ENCODE assay signal across 8 cellular contexts in the genomic region with DNA sequence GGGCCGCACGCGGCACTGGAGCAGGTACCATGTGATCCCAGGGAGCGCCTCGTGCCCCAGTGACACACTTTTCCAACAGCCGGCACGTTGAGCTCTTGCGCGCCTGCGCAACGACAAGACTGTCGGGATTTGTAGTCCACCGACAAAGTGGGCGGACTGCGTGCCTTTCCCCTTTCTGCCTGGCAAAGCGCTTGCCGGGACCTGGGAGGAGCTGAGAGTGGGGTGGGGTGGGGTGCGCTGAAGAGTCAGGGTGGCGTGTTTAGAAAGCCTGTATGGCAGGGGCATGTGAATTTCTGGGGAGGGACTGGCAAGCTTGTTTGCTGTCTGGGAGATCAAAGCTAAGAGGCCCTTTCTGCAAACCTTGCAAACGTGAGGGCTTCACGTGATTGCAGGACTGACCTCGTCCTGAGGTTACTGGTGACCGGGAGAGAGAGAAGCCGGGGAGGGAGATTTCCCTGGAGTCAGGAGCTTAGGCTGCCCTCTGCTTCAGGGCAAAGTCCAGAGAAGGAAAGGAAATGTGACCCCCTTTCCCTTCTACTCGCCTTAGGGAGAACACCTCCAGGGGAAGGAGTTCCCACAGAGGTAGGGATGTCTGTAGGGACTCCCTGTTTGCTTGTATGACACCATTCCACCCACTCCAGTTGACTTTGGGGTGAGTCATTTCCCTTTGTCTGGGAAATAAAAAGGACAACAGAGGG. TPM values are rescaled to one million over a fixed set of nuclear protein-coding genes. Genes with fewer than 3 reads are reported as not detected.
DNase-seq lines count a peak whose midpoint lies in the region; ATAC-seq, FAIRE-seq and TF ChIP-seq lines count a peak whose summit lies in the region.

No MANE protein-coding gene starts in this region.

- peaks cover 16% of the 10 kb centered on the region for H3K36me3 Mint-ChIP-seq in activated naive CD4-positive, alpha-beta T cell treated with anti-CD3 and anti-CD28 coated beads, Interleukin-2, amount 10 ng/mL, durations not matched to agents 7 days and 5 days
- H3K36me3 Mint-ChIP-seq in neural progenitor cell, result peaks cover 4% of the 10 kb centered on the region

- TF ChIP-seq CTCF in A673 (conservative IDR thresholded peaks at IDR 0.05; ENCODE audit: low read depth, low read length), result no peak
- no peak for TF ChIP-seq CTCF in neural progenitor cell (IDR thresholded peaks at IDR 0.05)

- peak overlapping the region; percentile 67 for H3K4me2 ChIP-seq in neural progenitor cell

- H3K36me3 ChIP-seq in A673 (ENCODE audit: insufficient read depth, low read length, poor library complexity, severe bottlenecking), result no peaks in the 10 kb centered on the region
- no peaks in the 10 kb centered on the region for H3K36me3 ChIP-seq in neural progenitor cell

- peak; percentile 32 for ATAC-seq in GM19035 (IDR thresholded peaks at IDR 0.05; ENCODE audit: unreplicated experiment)
- peak; percentile 5 for ATAC-seq in stimulated activated naive CD8-positive, alpha-beta T cell treated with anti-CD3 and anti-CD28 coated beads, Interleukin-15, amount 100 ng/mL, for 72 hours

- H3K9me3 Mint-ChIP-seq in activated naive CD4-positive, alpha-beta T cell treated with anti-CD3 and anti-CD28 coated beads, Interleukin-2, amount 10 ng/mL, durations not matched to agents 7 days and 5 days, result no peaks in the 10 kb centered on the region
- no peaks in the 10 kb centered on the region for H3K9me3 Mint-ChIP-seq in neural progenitor cell
- no peaks in the 10 kb centered on the region for H3K9me3 Mint-ChIP-seq in stimulated activated naive CD8-positive, alpha-beta T cell treated with anti-CD3 and anti-CD28 coated beads, Interleukin-15, amount 100 ng/mL, for 72 hours

- peaks cover 35% of the 10 kb centered on the region for H3K27me3 Mint-ChIP-seq in activated naive CD4-positive, alpha-beta T cell treated with anti-CD3 and anti-CD28 coated beads, Interleukin-2, amount 10 ng/mL, durations not matched to agents 7 days and 5 days
- peaks cover 12% of the 10 kb centered on the region for H3K27me3 Mint-ChIP-seq in neural progenitor cell (ENCODE audit: insufficient read depth, low read depth)
- H3K27me3 Mint-ChIP-seq in stimulated activated naive CD8-positive, alpha-beta T cell treated with anti-CD3 and anti-CD28 coated beads, Interleukin-15, amount 100 ng/mL, for 72 hours, result no peaks in the 10 kb centered on the region

- POLR2A ChIA-PET in A673 (lab: Charles Lee; ENCODE audit: low non-redundant PET), result interaction anchor here (0.6 kb wide), 1 partner anchor 23 kb away, joined by 4 read pairs; no protein-coding TSS in a partner anchor

- peak overlapping the region; percentile 65 for H3K27ac Mint-ChIP-seq in activated naive CD4-positive, alpha-beta T cell treated with anti-CD3 and anti-CD28 coated beads, Interleukin-2, amount 10 ng/mL, durations not matched to agents 7 days and 5 days
- peak overlapping the region; percentile 91 for H3K27ac Mint-ChIP-seq in neural progenitor cell
- peak overlapping the region; percentile 74 to 75 for H3K27ac Mint-ChIP-seq in stimulated activated naive CD8-positive, alpha-beta T cell treated with anti-CD3 and anti-CD28 coated beads, Interleukin-15, amount 100 ng/mL, for 72 hours

- DNase-seq in A673 (ENCODE audit: low spot score), result peak; percentile 95
- peak; percentile 93 for DNase-seq in NCI-H1092 (lab: John Stamatoyannopoulos, UW)
- DNase-seq in SK-N-DZ (ENCODE audit: low spot score), result peak; percentile 98
- DNase-seq in activated naive CD4-positive, alpha-beta T cell treated with anti-CD3 and anti-CD28 coated beads, Interleukin-2, amount 10 ng/mL, durations not matched to agents 7 days and 5 days, result peak; percentile 95
- DNase-seq in frontal cortex (ENCODE audit: low spot score in 2 of 2), result peak; percentile 83 to 87
- peak; percentile 99 for DNase-seq in neural progenitor cell (ENCODE audit: low spot score)
- DNase-seq in stimulated activated naive CD8-positive, alpha-beta T cell treated with anti-CD3 and anti-CD28 coated beads, Interleukin-15, amount 100 ng/mL, for 72 hours, result peak; percentile 79 to 88

- H3K27ac ChIP-seq in A673 (ENCODE audit: low read depth, low read length, poor library complexity, severe bottlenecking), result no peak overlapping the region
- H3K27ac ChIP-seq in neural progenitor cell, result no peak overlapping the region

- no peak overlapping the region for H2AFZ ChIP-seq in neural progenitor cell (replicated peaks)

- H3K4me3 ChIP-seq in A673 (ENCODE audit: low read depth, low read length, poor library complexity, severe bottlenecking) (peak overlapping the region; percentile 40), neural progenitor cell (peak overlapping the region; percentile 41)

- peak overlapping the region; percentile 81 for H3K4me3 Mint-ChIP-seq in activated naive CD4-positive, alpha-beta T cell treated with anti-CD3 and anti-CD28 coated beads, Interleukin-2, amount 10 ng/mL, durations not matched to agents 7 days and 5 days
- H3K4me3 Mint-ChIP-seq in neural progenitor cell, result peak overlapping the region; percentile 90
- peak overlapping the region; percentile 82 to 84 for H3K4me3 Mint-ChIP-seq in stimulated activated naive CD8-positive, alpha-beta T cell treated with anti-CD3 and anti-CD28 coated beads, Interleukin-15, amount 100 ng/mL, for 72 hours

- H3F3A ChIP-seq in neural progenitor cell (ENCODE audit: low read depth), result peaks cover 21% of the 10 kb centered on the region

- no TSS peak for BruUV-seq in A673 (replicated peaks; lab: Mats Ljungman, UMichigan)

- H3K9me3 ChIP-seq in A673 (ENCODE audit: low read depth, low read length, poor library complexity, severe bottlenecking) (no peaks in the 10 kb centered on the region), neural progenitor cell (ENCODE audit: low read depth) (no peaks in the 10 kb centered on the region)

- no peaks in the 10 kb centered on the region for H4K20me1 ChIP-seq in neural progenitor cell (ENCODE audit: low read depth)

- FAIRE-seq in frontal cortex (lab: Jason Lieb, UNC), result no peak

- H3K9ac ChIP-seq in neural progenitor cell, result no peak overlapping the region

- H3K4me1 ChIP-seq in A673 (ENCODE audit: insufficient read depth, low read length, poor library complexity, severe bottlenecking), result peaks cover 24% of the 10 kb centered on the region
- peaks cover 17% of the 10 kb centered on the region for H3K4me1 ChIP-seq in neural progenitor cell

- no peaks in the 10 kb centered on the region for H3K27me3 ChIP-seq in A673 (replicated peaks; ENCODE audit: insufficient read depth, low read depth, low read length, poor library complexity)
- H3K27me3 ChIP-seq in neural progenitor cell, result peaks cover 16% of the 10 kb centered on the region

- intact Hi-C loops in A673 (cut with micrococcal nuclease; ENCODE audit: unreplicated experiment), result no loop called here

- peaks cover 93% of the 10 kb centered on the region for H3K4me1 Mint-ChIP-seq in activated naive CD4-positive, alpha-beta T cell treated with anti-CD3 and anti-CD28 coated beads, Interleukin-2, amount 10 ng/mL, durations not matched to agents 7 days and 5 days
- H3K4me1 Mint-ChIP-seq in neural progenitor cell, result peaks cover 57% of the 10 kb centered on the region
- H3K4me1 Mint-ChIP-seq in stimulated activated naive CD8-positive, alpha-beta T cell treated with anti-CD3 and anti-CD28 coated beads, Interleukin-15, amount 100 ng/mL, for 72 hours, result peaks cover 98% of the 10 kb centered on the region

- CTCF ChIA-PET in A673 (lab: Charles Lee), result interaction anchor here (0.8 to 1.3 kb wide), 2 partner anchors 12 to 40 kb away, joined by 3 to 9 read pairs; partner anchors contain the start of gene CASC3
- CTCF ChIA-PET in activated naive CD4-positive, alpha-beta T cell treated with anti-CD3 and anti-CD28 coated beads, Interleukin-2, amount 10 ng/mL, durations not matched to agents 7 days and 5 days (lab: Charles Lee), result interaction anchor here (0.6 to 9.9 kb wide), 5 partner anchors 11 to 120 kb away, joined by 3 to 95 read pairs (median 4); partner anchors contain the start of gene PSMD3

- H3K79me2 ChIP-seq in neural progenitor cell (ENCODE audit: low read depth), result no peaks in the 10 kb centered on the region

RNA-seq across cellular contexts. Expression of gene NR1D1, which starts 0.4 kb away (rescaled TPM):
- total RNA-seq in A673 (2021) (1.9 and 2.6 TPM in 2 replicates), frontal cortex (under 0.01 TPM), neural progenitor cell (ENCODE audit: low replicate concordance) (0.24 and 0.87 TPM in 2 replicates)
- polyA plus RNA-seq in SK-N-DZ (2014; cell fraction: cytosol; rRNA removed), result 2.2 and 2.4 TPM in 2 replicates
- 1.3 and 1.4 TPM in 2 replicates for polyA plus RNA-seq in SK-N-DZ (2014; cell fraction: nucleus; rRNA removed)

RNA-seq across cellular contexts. Expression of gene MSL1, which starts 21.0 kb away (rescaled TPM):
- total RNA-seq in A673 (2021) (56.9 and 59.9 TPM in 2 replicates), frontal cortex (81.5 TPM), neural progenitor cell (ENCODE audit: low replicate concordance) (144 and 190 TPM in 2 replicates)
- 56.4 and 63.1 TPM in 2 replicates for polyA plus RNA-seq in SK-N-DZ (2014; cell fraction: cytosol; rRNA removed)
- polyA plus RNA-seq in SK-N-DZ (2014; cell fraction: nucleus; rRNA removed), result 122 and 188 TPM in 2 replicates

RNA-seq across cellular contexts. Expression of gene THRA, which starts 38.1 kb away (rescaled TPM):
- total RNA-seq in A673 (2021), result 14.5 and 18.7 TPM in 2 replicates
- 20.7 and 29.0 TPM in 2 replicates for polyA plus RNA-seq in SK-N-DZ (2014; cell fraction: cytosol; rRNA removed)
- 11.1 and 12.1 TPM in 2 replicates for polyA plus RNA-seq in SK-N-DZ (2014; cell fraction: nucleus; rRNA removed)
- 90.5 TPM for total RNA-seq in frontal cortex
- 14.5 and 20.8 TPM in 2 replicates for total RNA-seq in neural progenitor cell (ENCODE audit: low replicate concordance)

RNA-seq across cellular contexts. Expression of gene CASC3, which starts 39.5 kb away (rescaled TPM):
- total RNA-seq in A673 (2021), result 65.1 and 66.5 TPM in 2 replicates
- polyA plus RNA-seq in SK-N-DZ (2014; cell fraction: cytosol; rRNA removed), result 65.4 and 77.8 TPM in 2 replicates
- 81.3 and 103 TPM in 2 replicates for polyA plus RNA-seq in SK-N-DZ (2014; cell fraction: nucleus; rRNA removed)
- 38.3 TPM for total RNA-seq in frontal cortex
- 64.0 and 68.9 TPM in 2 replicates for total RNA-seq in neural progenitor cell (ENCODE audit: low replicate concordance)

RNA-seq across cellular contexts. Expression of gene MED24, which starts 46.6 kb away (rescaled TPM):
- 48.7 and 50.7 TPM in 2 replicates for total RNA-seq in A673 (2021)
- polyA plus RNA-seq in SK-N-DZ (2014; cell fraction: cytosol; rRNA removed), result 71.8 and 93.7 TPM in 2 replicates
- polyA plus RNA-seq in SK-N-DZ (2014; cell fraction: nucleus; rRNA removed), result 133 and 217 TPM in 2 replicates
- 42.8 TPM for total RNA-seq in frontal cortex
- total RNA-seq in neural progenitor cell (ENCODE audit: low replicate concordance), result 64.3 and 109 TPM in 2 replicates
